ENCODE assay signal across 10 cellular contexts in the genomic region with DNA sequence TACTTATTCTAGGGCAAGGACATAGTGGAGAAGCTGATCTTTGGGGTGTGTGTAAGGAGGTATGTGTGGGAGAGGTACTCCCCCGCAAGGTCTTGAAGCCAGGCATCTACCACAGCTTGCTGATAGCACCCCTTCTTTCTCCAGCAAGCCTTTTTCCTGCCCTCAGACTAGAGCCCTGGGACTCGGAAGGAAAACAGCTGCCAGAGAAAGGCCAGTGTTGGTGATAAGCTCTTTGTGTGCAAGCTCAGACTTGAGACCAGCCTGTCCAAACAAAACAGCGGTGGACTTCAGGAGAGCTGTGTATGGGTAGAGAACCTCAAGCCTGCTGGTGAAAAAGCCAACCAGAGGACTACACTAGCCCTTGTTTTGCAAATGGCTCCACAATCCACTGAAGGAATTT.
DNase-seq lines count a peak whose midpoint lies in the region; ATAC-seq and TF ChIP-seq lines count a peak whose summit lies in the region.
"Had no signal": no experiment of that assay in that cellular context is flagged by ENCODE, and none has a peak within 500 bp of the region (broad histone marks: within the 10 kb centered on the region; RNA-seq: fewer than 3 reads in every experiment).

No MANE protein-coding gene starts in this region.

- H3K27me3 Mint-ChIP-seq in Calu3 (ENCODE audit: unreplicated experiment) = no peaks in the 10 kb centered on the region
- peaks cover 3% of the 10 kb centered on the region for H3K27me3 Mint-ChIP-seq in nephron (ENCODE audit: low read depth)
- H3K27me3 Mint-ChIP-seq: IgD-negative memory B cell had no signal

- peaks cover 21% of the 10 kb centered on the region for H3K4me1 Mint-ChIP-seq in Calu3 (ENCODE audit: low read depth, unreplicated experiment)
- peaks cover 47% of the 10 kb centered on the region for H3K4me1 Mint-ChIP-seq in nephron
- H3K4me1 Mint-ChIP-seq: IgD-negative memory B cell had no signal

- H3K36me3 Mint-ChIP-seq in Calu3 (ENCODE audit: insufficient read depth, unreplicated experiment) = no peaks in the 10 kb centered on the region
- peaks cover 3% of the 10 kb centered on the region for H3K36me3 Mint-ChIP-seq in nephron (ENCODE audit: low read depth)
- H3K36me3 Mint-ChIP-seq: IgD-negative memory B cell had no signal

- H3K9me3 Mint-ChIP-seq in Calu3 (ENCODE audit: low read depth, unreplicated experiment) (peaks cover 3% of the 10 kb centered on the region), nephron (peaks cover 2% of the 10 kb centered on the region)
- H3K9me3 Mint-ChIP-seq: IgD-negative memory B cell had no signal

- no TSS peak for BruUV-seq in Calu3 (replicated peaks; lab: Mats Ljungman, UMichigan)

- H3K4me3 ChIP-seq in coronary artery = peak overlapping the region; percentile 1
- H3K4me3 ChIP-seq: BLaER1 had no signal

- ATAC-seq in HG03354 (IDR thresholded peaks at IDR 0.05; ENCODE audit: poor library complexity, severe bottlenecking, unreplicated experiment) (peak; percentile 12), HG03521 (IDR thresholded peaks at IDR 0.05; ENCODE audit: unreplicated experiment) (no peak)

- H3K27ac Mint-ChIP-seq in Calu3 (ENCODE audit: unreplicated experiment) (no peak overlapping the region), nephron (peak overlapping the region; percentile 93 to 98 (median 93))
- H3K27ac Mint-ChIP-seq: IgD-negative memory B cell had no signal

- intact Hi-C loops in Calu3 (cut with micrococcal nuclease; ENCODE audit: unreplicated experiment) = loop anchor here (1.0 to 10.0 kb wide), 7 partner anchors 33 to 1977 kb away; no protein-coding TSS in a partner anchor

- TF ChIP-seq CTCF in Calu3 (IDR thresholded peaks at IDR 0.05; ENCODE audit: unreplicated experiment) (no peak), coronary artery (IDR thresholded peaks at IDR 0.05) (no peak), nephron (IDR thresholded peaks at IDR 0.05; ENCODE audit: unreplicated experiment in 3 of 3) (no peak)

- H3K4me3 Mint-ChIP-seq in Calu3 (ENCODE audit: low read depth, unreplicated experiment) (peak overlapping the region; percentile 15), nephron (peak overlapping the region; percentile 0 to 31 (median 4))
- H3K4me3 Mint-ChIP-seq: IgD-negative memory B cell had no signal

- no peak for DNase-seq in Calu3
- DNase-seq in coronary artery (ENCODE audit: low spot score) = peak; percentile 80
- no peak for DNase-seq in UCSD-AML1 (lab: John Stamatoyannopoulos, UW; ENCODE audit: unreplicated experiment)
- DNase-seq in NCI-H446 (lab: John Stamatoyannopoulos, UW) = no peak
- no peak for DNase-seq in activated CD4-positive, alpha-beta T cell treated with anti-CD3 and anti-CD28 coated beads, Interleukin-2, amount 50 U/mL, for 4 hours

- CTCF ChIA-PET in Calu3 (lab: Charles Lee) = interaction anchor here (0.7 to 1.1 kb wide), 5 partner anchors 67 to 1061 kb away, joined by 3 to 5 read pairs (median 4); no protein-coding TSS in a partner anchor

- peak overlapping the region; percentile 64 to 89 for H3K27ac ChIP-seq in coronary artery
- H3K27ac ChIP-seq: BLaER1 had no signal
